In genomic region chr9:37156781-37157356, GRCh38 we compare ENCODE assay signal across 16 cellular contexts. TPM values are rescaled to one million over a fixed set of nuclear protein-coding genes. Genes with fewer than 3 reads are reported as not detected.
DNase-seq lines count a peak whose midpoint lies in the region; ATAC-seq, FAIRE-seq and TF ChIP-seq lines count a peak whose summit lies in the region.
"Had no signal": no experiment of that assay in that cellular context is flagged by ENCODE, and none has a peak within 500 bp of the region (broad histone marks: within the 10 kb centered on the region; RNA-seq: fewer than 3 reads in every experiment).

No MANE protein-coding gene starts in this region.

- ATAC-seq in WTC11: no peak
- no peak for ATAC-seq in HG03520 (IDR thresholded peaks at IDR 0.05; ENCODE audit: unreplicated experiment)
- ATAC-seq in GM18909 (IDR thresholded peaks at IDR 0.05; ENCODE audit: poor library complexity, unreplicated experiment): no peak
- ATAC-seq: psoas muscle had no signal

- peaks cover 7% of the 10 kb centered on the region for H3K4me1 ChIP-seq in ACC112 (ENCODE audit: control insufficient read depth, insufficient read depth, low read length, unreplicated experiment)
- H3K4me1 ChIP-seq: psoas muscle had no signal

- CTCF ChIA-PET in WTC11 (lab: Charles Lee): no interaction called here

- H3K4me3 ChIP-seq in ACC112 (ENCODE audit: low read depth, low read length): no peak overlapping the region
- no peak overlapping the region for H3K4me3 ChIP-seq in foreskin fibroblast (ENCODE audit: low read depth in 1 of 2, low read length in 2 of 2)
- H3K4me3 ChIP-seq: psoas muscle, stomach had no signal

- H2AFZ ChIP-seq in ACC112 (ENCODE audit: low read length, unreplicated experiment): no peak overlapping the region

- no peak overlapping the region for H3K4me3 Mint-ChIP-seq in WTC11
- H3K4me3 Mint-ChIP-seq: B cell; central memory CD8-positive, alpha-beta T cell; immature natural killer cell had no signal

- peaks cover 22% of the 10 kb centered on the region for H3K36me3 Mint-ChIP-seq in WTC11

- peaks cover 13% of the 10 kb centered on the region for H3K79me2 ChIP-seq in ACC112 (ENCODE audit: control insufficient read depth, insufficient read depth, low read length, unreplicated experiment)

- POLR2A ChIA-PET in WTC11 (lab: Charles Lee): no interaction called here

- TF ChIP-seq CTCF in WTC11 (IDR thresholded peaks at IDR 0.05) (no peak), foreskin fibroblast (IDR thresholded peaks at IDR 0.05; ENCODE audit: low read depth, low read length) (no peak)

- FAIRE-seq in H54 (lab: Jason Lieb, UNC): peak; percentile 45

- H3K36me3 ChIP-seq in ACC112 (ENCODE audit: insufficient read depth, low read length): peaks cover 12% of the 10 kb centered on the region; the same call in 1 of the 2 replicates

- no peaks in the 10 kb centered on the region for H3K9me3 Mint-ChIP-seq in WTC11
- H3K9me3 Mint-ChIP-seq: central memory CD8-positive, alpha-beta T cell; immature natural killer cell had no signal

- H3K27ac ChIP-seq in ACC112 (ENCODE audit: low read depth, low read length): 0 out of 2 replicates have a peak overlapping the region, but pooled peaks have one; percentile 9
- H3K27ac ChIP-seq: psoas muscle, stomach had no signal

- 0 out of 2 replicates have a peak overlapping the region, but pooled peaks have one; percentile 43 for H3K27ac Mint-ChIP-seq in WTC11
- H3K27ac Mint-ChIP-seq: immature natural killer cell had no signal

- DNase-seq in H54 (ENCODE audit: insufficient read length, low spot score) (peak; percentile 9), WTC11 (ENCODE audit: low spot score) (no peak), foreskin fibroblast (peak; percentile 9 to 21), NCI-H446 (lab: John Stamatoyannopoulos, UW) (no peak)
- DNase-seq in stimulated activated CD4-positive, alpha-beta T cell treated with anti-CD3 and anti-CD28 coated beads, Interleukin-15, amount 100 ng/mL, for 24 hours: no peak
- DNase-seq: activated gamma-delta T cell treated with Interleukin-2 at 50 U/mL for 16 hours; immature natural killer cell; NCI-H2107; psoas muscle; stimulated activated CD4-positive, alpha-beta T cell treated with anti-CD3 and anti-CD28 coated beads, Interleukin-2, amount 100 ng/mL, for 48 hours; stomach had no signal

- no peaks in the 10 kb centered on the region for H3K27me3 Mint-ChIP-seq in WTC11 (ENCODE audit: low read depth)
- H3K27me3 Mint-ChIP-seq: B cell; central memory CD8-positive, alpha-beta T cell had no signal

- no peak for TF ChIP-seq POLR2A in H54 (IDR thresholded peaks at IDR 0.05; ENCODE audit: low read depth, low read length)

- peaks cover 8% of the 10 kb centered on the region for H3K4me1 Mint-ChIP-seq in WTC11

- no peaks in the 10 kb centered on the region for H3K27me3 ChIP-seq in ACC112 (ENCODE audit: insufficient read depth, low read length)
- H3K27me3 ChIP-seq: stomach had no signal

TF ChIP-seq in WTC11, 78 proteins besides CTCF, POLR2A, EP300 and RAD21 (continues in another document):
- no peak for TF ChIP-seq TP53 (CRISPR knock-in tag; IDR thresholded peaks at IDR 0.05)
- TF ChIP-seq TCF7 (CRISPR knock-in tag; IDR thresholded peaks at IDR 0.05; ENCODE audit: low read depth): no peak
- no peak for TF ChIP-seq SMAD3 (CRISPR knock-in tag; IDR thresholded peaks at IDR 0.05; ENCODE audit: borderline replicate concordance)
- TF ChIP-seq CREB1 (CRISPR knock-in tag; IDR thresholded peaks at IDR 0.05): no peak
- TF ChIP-seq ZNF671 (CRISPR knock-in tag; IDR thresholded peaks at IDR 0.05): no peak
- TF ChIP-seq, protein P1, sequence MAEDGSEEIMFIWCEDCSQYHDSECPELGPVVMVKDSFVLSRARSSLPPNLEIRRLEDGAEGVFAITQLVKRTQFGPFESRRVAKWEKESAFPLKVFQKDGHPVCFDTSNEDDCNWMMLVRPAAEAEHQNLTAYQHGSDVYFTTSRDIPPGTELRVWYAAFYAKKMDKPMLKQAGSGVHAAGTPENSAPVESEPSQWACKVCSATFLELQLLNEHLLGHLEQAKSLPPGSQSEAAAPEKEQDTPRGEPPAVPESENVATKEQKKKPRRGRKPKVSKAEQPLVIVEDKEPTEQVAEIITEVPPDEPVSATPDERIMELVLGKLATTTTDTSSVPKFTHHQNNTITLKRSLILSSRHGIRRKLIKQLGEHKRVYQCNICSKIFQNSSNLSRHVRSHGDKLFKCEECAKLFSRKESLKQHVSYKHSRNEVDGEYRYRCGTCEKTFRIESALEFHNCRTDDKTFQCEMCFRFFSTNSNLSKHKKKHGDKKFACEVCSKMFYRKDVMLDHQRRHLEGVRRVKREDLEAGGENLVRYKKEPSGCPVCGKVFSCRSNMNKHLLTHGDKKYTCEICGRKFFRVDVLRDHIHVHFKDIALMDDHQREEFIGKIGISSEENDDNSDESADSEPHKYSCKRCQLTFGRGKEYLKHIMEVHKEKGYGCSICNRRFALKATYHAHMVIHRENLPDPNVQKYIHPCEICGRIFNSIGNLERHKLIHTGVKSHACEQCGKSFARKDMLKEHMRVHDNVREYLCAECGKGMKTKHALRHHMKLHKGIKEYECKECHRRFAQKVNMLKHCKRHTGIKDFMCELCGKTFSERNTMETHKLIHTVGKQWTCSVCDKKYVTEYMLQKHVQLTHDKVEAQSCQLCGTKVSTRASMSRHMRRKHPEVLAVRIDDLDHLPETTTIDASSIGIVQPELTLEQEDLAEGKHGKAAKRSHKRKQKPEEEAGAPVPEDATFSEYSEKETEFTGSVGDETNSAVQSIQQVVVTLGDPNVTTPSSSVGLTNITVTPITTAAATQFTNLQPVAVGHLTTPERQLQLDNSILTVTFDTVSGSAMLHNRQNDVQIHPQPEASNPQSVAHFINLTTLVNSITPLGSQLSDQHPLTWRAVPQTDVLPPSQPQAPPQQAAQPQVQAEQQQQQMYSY (CRISPR knock-in tag; IDR thresholded peaks at IDR 0.05): no peak
- no peak for TF ChIP-seq RELA (CRISPR knock-in tag; IDR thresholded peaks at IDR 0.05; ENCODE audit: borderline replicate concordance)
- no peak for TF ChIP-seq ELF4 (CRISPR knock-in tag; IDR thresholded peaks at IDR 0.05; ENCODE audit: low read depth)
- no peak for TF ChIP-seq JUN (CRISPR knock-in tag; IDR thresholded peaks at IDR 0.05)
- TF ChIP-seq, protein P2, sequence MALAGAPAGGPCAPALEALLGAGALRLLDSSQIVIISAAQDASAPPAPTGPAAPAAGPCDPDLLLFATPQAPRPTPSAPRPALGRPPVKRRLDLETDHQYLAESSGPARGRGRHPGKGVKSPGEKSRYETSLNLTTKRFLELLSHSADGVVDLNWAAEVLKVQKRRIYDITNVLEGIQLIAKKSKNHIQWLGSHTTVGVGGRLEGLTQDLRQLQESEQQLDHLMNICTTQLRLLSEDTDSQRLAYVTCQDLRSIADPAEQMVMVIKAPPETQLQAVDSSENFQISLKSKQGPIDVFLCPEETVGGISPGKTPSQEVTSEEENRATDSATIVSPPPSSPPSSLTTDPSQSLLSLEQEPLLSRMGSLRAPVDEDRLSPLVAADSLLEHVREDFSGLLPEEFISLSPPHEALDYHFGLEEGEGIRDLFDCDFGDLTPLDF (CRISPR knock-in tag; IDR thresholded peaks at IDR 0.05): no peak
- TF ChIP-seq FOXP1 (CRISPR knock-in tag; IDR thresholded peaks at IDR 0.05; ENCODE audit: borderline replicate concordance): no peak
- no peak for TF ChIP-seq ZNF416 (CRISPR knock-in tag; IDR thresholded peaks at IDR 0.05)
- TF ChIP-seq, protein P3, sequence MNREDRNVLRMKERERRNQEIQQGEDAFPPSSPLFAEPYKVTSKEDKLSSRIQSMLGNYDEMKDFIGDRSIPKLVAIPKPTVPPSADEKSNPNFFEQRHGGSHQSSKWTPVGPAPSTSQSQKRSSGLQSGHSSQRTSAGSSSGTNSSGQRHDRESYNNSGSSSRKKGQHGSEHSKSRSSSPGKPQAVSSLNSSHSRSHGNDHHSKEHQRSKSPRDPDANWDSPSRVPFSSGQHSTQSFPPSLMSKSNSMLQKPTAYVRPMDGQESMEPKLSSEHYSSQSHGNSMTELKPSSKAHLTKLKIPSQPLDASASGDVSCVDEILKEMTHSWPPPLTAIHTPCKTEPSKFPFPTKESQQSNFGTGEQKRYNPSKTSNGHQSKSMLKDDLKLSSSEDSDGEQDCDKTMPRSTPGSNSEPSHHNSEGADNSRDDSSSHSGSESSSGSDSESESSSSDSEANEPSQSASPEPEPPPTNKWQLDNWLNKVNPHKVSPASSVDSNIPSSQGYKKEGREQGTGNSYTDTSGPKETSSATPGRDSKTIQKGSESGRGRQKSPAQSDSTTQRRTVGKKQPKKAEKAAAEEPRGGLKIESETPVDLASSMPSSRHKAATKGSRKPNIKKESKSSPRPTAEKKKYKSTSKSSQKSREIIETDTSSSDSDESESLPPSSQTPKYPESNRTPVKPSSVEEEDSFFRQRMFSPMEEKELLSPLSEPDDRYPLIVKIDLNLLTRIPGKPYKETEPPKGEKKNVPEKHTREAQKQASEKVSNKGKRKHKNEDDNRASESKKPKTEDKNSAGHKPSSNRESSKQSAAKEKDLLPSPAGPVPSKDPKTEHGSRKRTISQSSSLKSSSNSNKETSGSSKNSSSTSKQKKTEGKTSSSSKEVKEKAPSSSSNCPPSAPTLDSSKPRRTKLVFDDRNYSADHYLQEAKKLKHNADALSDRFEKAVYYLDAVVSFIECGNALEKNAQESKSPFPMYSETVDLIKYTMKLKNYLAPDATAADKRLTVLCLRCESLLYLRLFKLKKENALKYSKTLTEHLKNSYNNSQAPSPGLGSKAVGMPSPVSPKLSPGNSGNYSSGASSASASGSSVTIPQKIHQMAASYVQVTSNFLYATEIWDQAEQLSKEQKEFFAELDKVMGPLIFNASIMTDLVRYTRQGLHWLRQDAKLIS (CRISPR knock-in tag; IDR thresholded peaks at IDR 0.05; ENCODE audit: borderline replicate concordance): no peak
- TF ChIP-seq, protein P4, sequence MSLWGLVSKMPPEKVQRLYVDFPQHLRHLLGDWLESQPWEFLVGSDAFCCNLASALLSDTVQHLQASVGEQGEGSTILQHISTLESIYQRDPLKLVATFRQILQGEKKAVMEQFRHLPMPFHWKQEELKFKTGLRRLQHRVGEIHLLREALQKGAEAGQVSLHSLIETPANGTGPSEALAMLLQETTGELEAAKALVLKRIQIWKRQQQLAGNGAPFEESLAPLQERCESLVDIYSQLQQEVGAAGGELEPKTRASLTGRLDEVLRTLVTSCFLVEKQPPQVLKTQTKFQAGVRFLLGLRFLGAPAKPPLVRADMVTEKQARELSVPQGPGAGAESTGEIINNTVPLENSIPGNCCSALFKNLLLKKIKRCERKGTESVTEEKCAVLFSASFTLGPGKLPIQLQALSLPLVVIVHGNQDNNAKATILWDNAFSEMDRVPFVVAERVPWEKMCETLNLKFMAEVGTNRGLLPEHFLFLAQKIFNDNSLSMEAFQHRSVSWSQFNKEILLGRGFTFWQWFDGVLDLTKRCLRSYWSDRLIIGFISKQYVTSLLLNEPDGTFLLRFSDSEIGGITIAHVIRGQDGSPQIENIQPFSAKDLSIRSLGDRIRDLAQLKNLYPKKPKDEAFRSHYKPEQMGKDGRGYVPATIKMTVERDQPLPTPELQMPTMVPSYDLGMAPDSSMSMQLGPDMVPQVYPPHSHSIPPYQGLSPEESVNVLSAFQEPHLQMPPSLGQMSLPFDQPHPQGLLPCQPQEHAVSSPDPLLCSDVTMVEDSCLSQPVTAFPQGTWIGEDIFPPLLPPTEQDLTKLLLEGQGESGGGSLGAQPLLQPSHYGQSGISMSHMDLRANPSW (CRISPR knock-in tag; conservative IDR thresholded peaks at IDR 0.05; ENCODE audit: low read depth): no peak

RNA-seq across cellular contexts. Expression of gene ZCCHC7, which starts 36.5 kb away (rescaled TPM):
- 25.6 to 30.1 TPM (median 27.2 TPM) in 3 replicates for total RNA-seq in WTC11 (2021)

Comparison
In these comparisons a context has a peak if more than half of its experiments do, and no peak if none do; other contexts are left out.
1. DNase-seq: peak in H54 (single experiment) and foreskin fibroblast (2 of 2); none in WTC11 (single experiment), stimulated activated CD4-positive, alpha-beta T cell treated with anti-CD3 and anti-CD28 coated beads, Interleukin-15, amount 100 ng/mL, for 24 hours (single experiment) and NCI-H446 (0 of 2).